In genomic region chr16:50685456-50686058, GRCh38 we compare ENCODE assay signal across 14 cellular contexts. TPM values are rescaled to one million over a fixed set of nuclear protein-coding genes. Genes with fewer than 3 reads are reported as not detected.
DNase-seq lines count a peak whose midpoint lies in the region; ATAC-seq, FAIRE-seq and TF ChIP-seq lines count a peak whose summit lies in the region.
"Had no signal": no experiment of that assay in that cellular context is flagged by ENCODE, and none has a peak within 500 bp of the region (broad histone marks: within the 10 kb centered on the region; RNA-seq: fewer than 3 reads in every experiment).

No MANE protein-coding gene starts in this region.

- no peaks in the 10 kb centered on the region for H3K9me3 Mint-ChIP-seq in activated CD4-positive, alpha-beta memory T cell treated with anti-CD3 and anti-CD28 coated beads for 36 hours
- peaks cover 2% of the 10 kb centered on the region for H3K9me3 Mint-ChIP-seq in memory B cell
- H3K9me3 Mint-ChIP-seq: neural progenitor cell had no signal

- H3K9me3 ChIP-seq in BLaER1 = no peaks in the 10 kb centered on the region
- H3K9me3 ChIP-seq: adrenal gland, MG63 had no signal

- H3K4me1 ChIP-seq in BLaER1 = peaks cover 51% of the 10 kb centered on the region
- H3K4me1 ChIP-seq: adrenal gland, foreskin keratinocyte, neural progenitor cell had no signal

- intact Hi-C loops in activated CD4-positive, alpha-beta memory T cell treated with anti-CD3 and anti-CD28 coated beads for 36 hours (cut with micrococcal nuclease) = no loop called here

- ATAC-seq in memory B cell (ENCODE audit: low read depth) = no peak
- ATAC-seq: foreskin keratinocyte had no signal

- H3K36me3 Mint-ChIP-seq in activated CD4-positive, alpha-beta memory T cell treated with anti-CD3 and anti-CD28 coated beads for 36 hours = no peaks in the 10 kb centered on the region
- H3K36me3 Mint-ChIP-seq in memory B cell = peaks cover 3% of the 10 kb centered on the region
- H3K36me3 Mint-ChIP-seq: neural progenitor cell had no signal

- H3K27me3 Mint-ChIP-seq in activated CD4-positive, alpha-beta memory T cell treated with anti-CD3 and anti-CD28 coated beads for 36 hours = no peaks in the 10 kb centered on the region
- no peaks in the 10 kb centered on the region for H3K27me3 Mint-ChIP-seq in memory B cell

- DNase-seq in GM12891 (ENCODE audit: insufficient read length, low spot score) = no peak
- DNase-seq in activated CD4-positive, alpha-beta memory T cell treated with anti-CD3 and anti-CD28 coated beads for 36 hours = no peak
- no peak for DNase-seq in memory B cell (ENCODE audit: low spot score in 2 of 2)
- DNase-seq in NCI-H2171 treated with DMSO at 0.1 percent for 48 hours (lab: John Stamatoyannopoulos, UW) = no peak
- DNase-seq in hypothalamus (lab: John Stamatoyannopoulos, UW) = no peak
- no peak for DNase-seq in HUDEP-2 (lab: John Stamatoyannopoulos, UW; ENCODE audit: unreplicated experiment in 76 of 76)
- DNase-seq in GM03348 (ENCODE audit: low spot score) = no peak
- DNase-seq: foreskin keratinocyte, kidney, MG63, NCI-H526 had no signal

- no peak overlapping the region for H3K4me3 ChIP-seq in BLaER1
- H3K4me3 ChIP-seq: adrenal gland, MG63, neural progenitor cell had no signal

- H3K4me2 ChIP-seq in BLaER1 = peak overlapping the region; percentile 89
- H3K4me2 ChIP-seq: neural progenitor cell had no signal

- TF ChIP-seq POLR2A in GM12891 (IDR thresholded peaks at IDR 0.05; ENCODE audit: low read depth, low read length) = no peak

- no peaks in the 10 kb centered on the region for H3K36me3 ChIP-seq in BLaER1
- H3K36me3 ChIP-seq: adrenal gland, MG63, neural progenitor cell had no signal

- H3K27me3 ChIP-seq in BLaER1 = no peaks in the 10 kb centered on the region
- H3K27me3 ChIP-seq: adrenal gland, foreskin keratinocyte, MG63, neural progenitor cell had no signal

- peak overlapping the region; percentile 90 for H3K27ac Mint-ChIP-seq in activated CD4-positive, alpha-beta memory T cell treated with anti-CD3 and anti-CD28 coated beads for 36 hours
- peak overlapping the region; percentile 98 for H3K27ac Mint-ChIP-seq in memory B cell
- H3K27ac Mint-ChIP-seq: neural progenitor cell had no signal

- H3K4me3 Mint-ChIP-seq in activated CD4-positive, alpha-beta memory T cell treated with anti-CD3 and anti-CD28 coated beads for 36 hours = no peak overlapping the region
- H3K4me3 Mint-ChIP-seq in memory B cell = peak overlapping the region; percentile 72
- H3K4me3 Mint-ChIP-seq: neural progenitor cell had no signal

- peak; percentile 20 for FAIRE-seq in GM12891 (lab: Jason Lieb, UNC)
- FAIRE-seq: kidney had no signal

- H3K9ac ChIP-seq in BLaER1 = no peak overlapping the region
- H3K9ac ChIP-seq: neural progenitor cell had no signal

- POLR2A ChIA-PET in activated CD4-positive, alpha-beta memory T cell treated with anti-CD3 and anti-CD28 coated beads for 36 hours (lab: Charles Lee) = interaction anchor here (0.5 to 9.6 kb wide), 7 partner anchors 12 to 93 kb away, joined by 3 to 123 read pairs (median 8); partner anchors contain the start of genes CYLD and NOD2

- CTCF ChIA-PET in activated CD4-positive, alpha-beta memory T cell treated with anti-CD3 and anti-CD28 coated beads for 36 hours (lab: Charles Lee) = interaction anchor here (0.8 to 4.5 kb wide), 11 partner anchors 9 to 121 kb away, joined by 3 to 20 read pairs (median 7); no protein-coding TSS in a partner anchor

- peaks cover 64% of the 10 kb centered on the region for H3K4me1 Mint-ChIP-seq in activated CD4-positive, alpha-beta memory T cell treated with anti-CD3 and anti-CD28 coated beads for 36 hours (ENCODE audit: low read depth)
- H3K4me1 Mint-ChIP-seq in memory B cell = peaks cover 46% of the 10 kb centered on the region
- H3K4me1 Mint-ChIP-seq: neural progenitor cell had no signal

- H3K27ac ChIP-seq in BLaER1 = no peak overlapping the region
- H3K27ac ChIP-seq: foreskin keratinocyte, neural progenitor cell had no signal

- no peaks in the 10 kb centered on the region for H4K20me1 ChIP-seq in BLaER1

TF ChIP-seq in GM12891, 5 proteins besides CTCF, POLR2A, EP300 and RAD21:
- TF ChIP-seq SPI1 (IDR thresholded peaks at IDR 0.05; ENCODE audit: low read depth, low read length) = no peak
- no peak for TF ChIP-seq POU2F2 (IDR thresholded peaks at IDR 0.05; ENCODE audit: low read depth, low read length)
- TF ChIP-seq POLR2AphosphoS5 (IDR thresholded peaks at IDR 0.05; ENCODE audit: low read depth, low read length) = no peak
- TF ChIP-seq TAF1 (IDR thresholded peaks at IDR 0.05; ENCODE audit: low read depth, low read length) = no peak
- TF ChIP-seq PAX5 (IDR thresholded peaks at IDR 0.05; ENCODE audit: insufficient read depth, low read length, severe bottlenecking) = no peak
TF ChIP-seq in GM12891: peak in this region for 0.

RNA-seq across cellular contexts. Expression of gene SNX20, which starts 4.4 kb away (rescaled TPM):
- polyA plus RNA-seq in GM12891 (2012; ENCODE audit: low read depth, missing spikeins) = 16.6 TPM
- total RNA-seq in activated CD4-positive, alpha-beta memory T cell treated with anti-CD3 and anti-CD28 coated beads for 36 hours = 10 to 100 TPM; 55.4 to 56.9 TPM
- total RNA-seq: foreskin keratinocyte had no signal
- polyA plus RNA-seq: foreskin keratinocyte had no signal

RNA-seq across cellular contexts. Expression of gene NOD2, which starts 7.8 kb away (rescaled TPM):
- 9.7 TPM for polyA plus RNA-seq in GM12891 (2012; ENCODE audit: low read depth, missing spikeins)
- total RNA-seq in activated CD4-positive, alpha-beta memory T cell treated with anti-CD3 and anti-CD28 coated beads for 36 hours = 10 to 100 TPM; 17.9 to 18.7 TPM

RNA-seq across cellular contexts. Expression of gene CYLD, which starts 56.3 kb away (rescaled TPM):
- 57.1 TPM for polyA plus RNA-seq in GM12891 (2012; ENCODE audit: low read depth, missing spikeins)
- 100 to 1,000 TPM; 133 to 135 TPM for total RNA-seq in activated CD4-positive, alpha-beta memory T cell treated with anti-CD3 and anti-CD28 coated beads for 36 hours
